In genomic region chr15:71572452-71573053, GRCh38 we compare ENCODE assay signal across 12 cellular contexts.
DNase-seq lines count a peak whose midpoint lies in the region; ATAC-seq, FAIRE-seq and TF ChIP-seq lines count a peak whose summit lies in the region.
"Had no signal": no experiment of that assay in that cellular context is flagged by ENCODE, and none has a peak within 500 bp of the region (broad histone marks: within the 10 kb centered on the region; RNA-seq: fewer than 3 reads in every experiment).

No MANE protein-coding gene starts in this region.

- DNase-seq in Right ventricle myocardium superior (no peak), right atrium auricular region (ENCODE audit: low spot score) (no peak), choroid plexus epithelial cell (ENCODE audit: low read depth) (peak; percentile 43), iPS-NIHi7 (ENCODE audit: extremely low spot score) (peak; percentile 66), urothelium cell line (ENCODE audit: low spot score) (peak; percentile 63), midbrain (lab: John Stamatoyannopoulos, UW) (no peak), GM19239 (ENCODE audit: insufficient read length, low spot score) (no peak), globus pallidus (ENCODE audit: low spot score) (no peak)
- DNase-seq: activated CD8-positive, alpha-beta T cell treated with anti-CD3 and anti-CD28 coated beads, Interleukin-2, amount 10 ng/mL, durations not matched to agents 7 days and 5 days; activated naive CD8-positive, alpha-beta T cell treated with anti-CD3 and anti-CD28 coated beads, Interleukin-2, amount 50 U/mL, for 24 hours; mesenchymal stem cell; stimulated activated CD4-positive, alpha-beta T cell treated with anti-CD3 and anti-CD28 coated beads, Interleukin-12 subunit alpha, Interleukin-12 subunit beta, amount 100 ng/mL, for 4 hours had no signal

- peak; percentile 32 for ATAC-seq in Right ventricle myocardium superior (ENCODE audit: poor library complexity)
- ATAC-seq: activated CD8-positive, alpha-beta T cell treated with anti-CD3 and anti-CD28 coated beads, Interleukin-2, amount 10 ng/mL, durations not matched to agents 7 days and 5 days; activated naive CD8-positive, alpha-beta T cell treated with anti-CD3 and anti-CD28 coated beads, Interleukin-2, amount 50 U/mL, for 24 hours had no signal

- FAIRE-seq in urothelium cell line (lab: Jason Lieb, UNC) (no peak), GM19239 (lab: Jason Lieb, UNC) (no peak)

- H3K4me1 ChIP-seq in right atrium auricular region, result peaks cover 0 to 1% of the 10 kb centered on the region in 2 donors

- H3K27me3 ChIP-seq in right atrium auricular region, result no peaks in the 10 kb centered on the region

- H3K36me3 ChIP-seq in right atrium auricular region, result no peaks in the 10 kb centered on the region

- peak in 1 of 2 donors; percentile 30 for TF ChIP-seq CTCF in right atrium auricular region (IDR thresholded peaks at IDR 0.05)
- peak; percentile 35 for TF ChIP-seq CTCF in choroid plexus epithelial cell (conservative IDR thresholded peaks at IDR 0.05; ENCODE audit: low read depth, low read length)

- H3K9me3 ChIP-seq in right atrium auricular region, result no peaks in the 10 kb centered on the region

- H3K27ac ChIP-seq in right atrium auricular region, result no peak overlapping the region

- intact Hi-C loops in Right ventricle myocardium superior (cut with DNase I), result no loop called here

- H3K4me3 ChIP-seq in right atrium auricular region (no peak overlapping the region), choroid plexus epithelial cell (ENCODE audit: low read depth, low read length) (no peak overlapping the region)

Comparison
In these comparisons a context has a peak if more than half of its experiments do, and no peak if none do; other contexts are left out.
1. DNase-seq: peak in choroid plexus epithelial cell (single experiment), iPS-NIHi7 (single experiment) and urothelium cell line (single experiment); none in Right ventricle myocardium superior (single experiment), right atrium auricular region (single experiment), midbrain (single experiment), GM19239 (single experiment) and globus pallidus (single experiment).